ENCODE assay signal across 1 cellular context in the genomic region with DNA sequence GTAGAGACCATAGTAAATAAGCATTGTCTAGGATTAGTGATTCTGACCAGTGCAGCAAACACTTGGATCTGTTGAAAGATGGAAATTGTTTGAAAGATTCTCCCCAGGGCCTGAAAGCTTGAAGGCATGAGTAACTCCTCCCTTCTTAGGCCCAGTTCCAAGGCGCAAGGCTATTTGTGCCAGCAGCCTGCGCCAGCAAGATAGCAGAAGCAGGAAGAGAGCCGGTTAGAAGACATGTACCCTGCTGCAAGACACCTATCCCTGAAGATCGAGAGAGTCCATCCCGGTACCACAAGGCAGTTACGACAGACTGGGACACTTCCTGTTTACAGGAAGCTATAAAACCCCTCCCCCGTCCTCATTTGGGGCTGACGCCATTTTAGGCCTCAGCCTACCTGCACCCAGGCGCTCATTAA.
TF ChIP-seq lines count a peak whose summit lies in the region.

No MANE protein-coding gene starts in this region.

TF ChIP-seq in K562, 482 proteins besides CTCF, POLR2A, EP300 and RAD21 (continued from another document):
- TF ChIP-seq NONO (IDR thresholded peaks at IDR 0.05; ENCODE audit: low read depth in 2 of 2, low read length in 1 of 2) (no peak), CXXC5 (CRISPR knock-in tag; IDR thresholded peaks at IDR 0.05) (peak; percentile 23), SMAD4 (CRISPR knock-in tag; conservative IDR thresholded peaks at IDR 0.05) (peak; percentile 66), ZNF584 (CRISPR knock-in tag; IDR thresholded peaks at IDR 0.05; ENCODE audit: low read depth) (no peak), SOX6 (IDR thresholded peaks at IDR 0.05) (0 out of 2 replicates have a peak, but pooled peaks have one; percentile 9), DPF2 (IDR thresholded peaks at IDR 0.05) (peak; percentile 55; the same call in 1 of the 2 replicates), MEF2A (IDR thresholded peaks at IDR 0.05; ENCODE audit: control insufficient read depth, low read depth, low read length) (0 out of 2 replicates have a peak, but pooled peaks have one; percentile 14), SP1 (CRISPR knock-in tag; IDR thresholded peaks at IDR 0.05) (0 out of 2 replicates have a peak, but pooled peaks have one; percentile 22), SMC3 (conservative IDR thresholded peaks at IDR 0.05; ENCODE audit: insufficient read depth, low read depth, low read length) (no peak), ZNF431 (CRISPR knock-in tag; IDR thresholded peaks at IDR 0.05) (no peak), NFIC (IDR thresholded peaks at IDR 0.05) (peak; percentile 69)
